8 cellular contexts compared by ENCODE assay signal in the genomic region with DNA sequence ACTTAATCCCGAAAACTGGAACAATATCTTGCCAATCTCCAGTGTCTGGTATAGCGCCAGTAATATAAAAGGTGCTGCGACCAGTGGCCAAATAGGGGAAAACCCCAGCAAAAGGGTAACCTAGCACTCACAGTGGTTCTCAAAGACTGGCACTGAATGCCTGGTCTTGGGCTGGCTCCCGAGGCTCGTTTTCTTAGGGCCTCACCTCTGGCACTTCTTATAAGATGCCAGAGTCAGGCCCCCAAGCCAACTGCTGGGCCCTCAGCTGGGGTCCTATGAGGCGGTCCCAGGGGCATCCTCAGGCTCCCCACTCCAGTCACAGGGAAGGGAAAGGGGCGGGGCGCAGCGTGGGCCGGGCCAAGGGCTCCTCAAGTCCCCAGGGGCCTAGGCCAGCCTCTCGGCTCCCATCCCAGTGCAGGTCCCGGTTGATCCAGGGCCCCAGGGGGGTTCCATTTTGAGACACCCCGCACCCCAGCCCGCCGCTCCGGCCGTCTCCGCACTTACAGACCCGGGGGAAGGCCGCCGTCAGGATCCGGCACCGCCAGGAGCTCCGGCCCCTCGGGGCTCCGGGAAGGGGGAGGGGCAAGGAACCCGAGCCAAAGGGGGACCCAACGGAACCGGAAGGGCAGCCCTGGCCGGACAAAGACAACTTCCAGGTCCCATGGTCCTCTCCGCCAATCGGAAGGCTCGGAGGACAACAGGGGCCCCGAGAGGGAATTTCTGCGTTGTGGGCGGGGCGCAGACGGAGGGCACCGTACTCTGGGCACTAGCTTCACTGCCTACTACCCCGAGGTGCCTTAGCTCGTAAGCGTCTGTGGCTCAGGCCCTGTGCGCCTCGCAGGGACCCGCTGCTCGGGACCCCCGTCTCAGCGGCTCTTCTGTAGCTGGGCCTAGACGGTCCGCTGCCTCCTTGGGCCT. TPM values are rescaled to one million over a fixed set of nuclear protein-coding genes. Genes with fewer than 3 reads are reported as not detected.
DNase-seq lines count a peak whose midpoint lies in the region; ATAC-seq and TF ChIP-seq lines count a peak whose summit lies in the region.

TSS of gene ZBTB26 (minus strand) at position 580 of the 918 bp plus-strand sequence. CDS start 11,578 bp downstream, outside the sequence.

- no peaks in the 10 kb centered on the region for H3K27me3 ChIP-seq in kidney epithelial cell (ENCODE audit: control insufficient read depth, insufficient read depth, low read length)

- H3K4me3 ChIP-seq in AG10803 (ENCODE audit: low read length) (peak within 1 kb of the TSS; percentile 91), kidney epithelial cell (ENCODE audit: low read depth, low read length) (peak within 1 kb of the TSS; percentile 78)

- no peaks in the 10 kb centered on the region for H3K36me3 ChIP-seq in kidney epithelial cell (ENCODE audit: control insufficient read depth, insufficient read depth, low read length)

- peak; percentile 92 for DNase-seq in AG10803 (ENCODE audit: low read depth)
- peak; percentile 77 for DNase-seq in NCI-H345 treated with DMSO at 0.1 percent for 48 hours (lab: John Stamatoyannopoulos, UW; ENCODE audit: unreplicated experiment)
- peak; percentile 78 for DNase-seq in activated CD4-positive, CD25-positive, alpha-beta regulatory T cell treated with anti-CD3 and anti-CD28 coated beads, Interleukin-2, amount 50 U/mL, for 16 hours (ENCODE audit: low read depth, low spot score)
- DNase-seq in cerebellar cortex (ENCODE audit: low spot score) = peak; percentile 96
- DNase-seq in kidney epithelial cell (ENCODE audit: low read depth) = peak; percentile 81
- peak; percentile 84 to 89 for DNase-seq in stimulated activated CD4-positive, alpha-beta T cell treated with anti-CD3 and anti-CD28 coated beads, Interleukin-15, amount 100 ng/mL, for 48 hours (ENCODE audit: low read depth in 2 of 2)

- TF ChIP-seq CTCF in AG10803 (conservative IDR thresholded peaks at IDR 0.05; ENCODE audit: low read length) (no peak), kidney epithelial cell (IDR thresholded peaks at IDR 0.05; ENCODE audit: insufficient read depth, low read length, poor library complexity, severe bottlenecking) (no peak)

- peak; percentile 92 for ATAC-seq in GM19035 (IDR thresholded peaks at IDR 0.05; ENCODE audit: unreplicated experiment)
- ATAC-seq in HG03342 (IDR thresholded peaks at IDR 0.05; ENCODE audit: unreplicated experiment) = peak; percentile 93

RNA-seq across cellular contexts. Expression of gene ZBTB26, which starts in this region (rescaled TPM):
- total RNA-seq in kidney epithelial cell = 4.2 and 6.5 TPM in 2 replicates

Comparison
In these comparisons a context has a peak if more than half of its experiments do, and no peak if none do; other contexts are left out.
1. Peak in every context shown above with its lines: DNase-seq, ATAC-seq and H3K4me3 ChIP-seq.